In genomic region chr12:15979096-15980091, GRCh38 we compare ENCODE assay signal across 9 cellular contexts.
DNase-seq lines count a peak whose midpoint lies in the region; TF ChIP-seq lines count a peak whose summit lies in the region.
"Had no signal": no experiment of that assay in that cellular context is flagged by ENCODE, and none has a peak within 500 bp of the region (broad histone marks: within the 10 kb centered on the region; RNA-seq: fewer than 3 reads in every experiment).

No MANE protein-coding gene starts in this region.

- H3K9me3 Mint-ChIP-seq in mesothelial cell of epicardium: no peaks in the 10 kb centered on the region

- H3K27ac Mint-ChIP-seq in mesothelial cell of epicardium: peak overlapping the region; percentile 64

- peaks cover 8% of the 10 kb centered on the region for H3K36me3 Mint-ChIP-seq in mesothelial cell of epicardium

- H3K4me1 Mint-ChIP-seq in mesothelial cell of epicardium: peaks cover 51% of the 10 kb centered on the region

- no peak overlapping the region for H3K4me3 Mint-ChIP-seq in mesothelial cell of epicardium

- DNase-seq in stimulated activated naive CD4-positive, alpha-beta T cell treated with Interleukin-2 at 50 U/mL for 16 hours (lab: John Stamatoyannopoulos, UW): peak; percentile 1
- no peak for DNase-seq in stimulated activated naive CD4-positive, alpha-beta T cell (lab: John Stamatoyannopoulos, UW)
- DNase-seq in HS-5 (ENCODE audit: low read depth) (peak; percentile 82), choroid plexus epithelial cell (ENCODE audit: low read depth) (peak; percentile 87), mesothelial cell of epicardium (ENCODE audit: low spot score in 2 of 2, unreplicated experiment in 2 of 2) (no peak), activated gamma-delta T cell treated with Interleukin-2 at 50 U/mL for 16 hours (no peak), NCI-H2081 (lab: John Stamatoyannopoulos, UW) (no peak)
- DNase-seq in activated CD8-positive, alpha-beta memory T cell treated with anti-CD3 and anti-CD28 coated beads, Interleukin-2, amount 50 U/mL, for 4 hours: no peak

- no peak overlapping the region for H3K4me3 ChIP-seq in choroid plexus epithelial cell (ENCODE audit: low read depth, low read length)
- H3K4me3 ChIP-seq: adrenal gland had no signal

- peak; percentile 71 for TF ChIP-seq CTCF in choroid plexus epithelial cell (conservative IDR thresholded peaks at IDR 0.05; ENCODE audit: low read depth, low read length)
- peak; percentile 50 for TF ChIP-seq CTCF in mesothelial cell of epicardium (IDR thresholded peaks at IDR 0.05; ENCODE audit: unreplicated experiment)

- no peaks in the 10 kb centered on the region for H3K27me3 Mint-ChIP-seq in mesothelial cell of epicardium (ENCODE audit: low read depth)

Comparison
In these comparisons a context has a peak if more than half of its experiments do, and no peak if none do; other contexts are left out.
1. DNase-seq: peak in stimulated activated naive CD4-positive, alpha-beta T cell treated with Interleukin-2 at 50 U/mL for 16 hours (single experiment), HS-5 (single experiment) and choroid plexus epithelial cell (single experiment); none in stimulated activated naive CD4-positive, alpha-beta T cell (0 of 6), mesothelial cell of epicardium (0 of 2), activated gamma-delta T cell treated with Interleukin-2 at 50 U/mL for 16 hours (single experiment), NCI-H2081 (0 of 2) and activated CD8-positive, alpha-beta memory T cell treated with anti-CD3 and anti-CD28 coated beads, Interleukin-2, amount 50 U/mL, for 4 hours (single experiment).